1 cellular context compared by ENCODE assay signal in the genomic region with DNA sequence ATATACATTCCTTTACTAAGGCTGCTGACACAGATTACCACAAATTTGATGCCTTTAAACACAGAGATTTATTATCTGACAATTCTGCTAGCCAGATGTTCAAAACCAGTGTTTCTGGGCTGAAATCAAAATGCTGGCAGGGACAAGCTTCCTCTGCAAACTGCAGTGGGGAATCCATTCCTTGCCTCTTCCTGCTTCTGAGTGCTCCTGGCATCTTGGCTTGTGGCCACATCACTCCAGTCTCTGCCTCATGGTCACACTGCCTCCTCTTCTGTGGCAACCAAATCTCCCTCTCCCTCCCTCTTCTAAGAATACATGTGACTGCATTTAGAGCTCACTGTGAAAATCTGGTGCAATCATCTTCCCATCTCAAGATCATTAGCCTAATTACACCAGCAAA.
TF ChIP-seq lines count a peak whose summit lies in the region.

No MANE protein-coding gene starts in this region.

TF ChIP-seq in H1, 55 proteins besides CTCF, POLR2A, EP300 and RAD21 (continued from another document):
- no peak for TF ChIP-seq CHD7 (IDR thresholded peaks at IDR 0.05; ENCODE audit: insufficient replicate concordance, low read length)
